ENCODE assay signal across 1 cellular context in the genomic region with DNA sequence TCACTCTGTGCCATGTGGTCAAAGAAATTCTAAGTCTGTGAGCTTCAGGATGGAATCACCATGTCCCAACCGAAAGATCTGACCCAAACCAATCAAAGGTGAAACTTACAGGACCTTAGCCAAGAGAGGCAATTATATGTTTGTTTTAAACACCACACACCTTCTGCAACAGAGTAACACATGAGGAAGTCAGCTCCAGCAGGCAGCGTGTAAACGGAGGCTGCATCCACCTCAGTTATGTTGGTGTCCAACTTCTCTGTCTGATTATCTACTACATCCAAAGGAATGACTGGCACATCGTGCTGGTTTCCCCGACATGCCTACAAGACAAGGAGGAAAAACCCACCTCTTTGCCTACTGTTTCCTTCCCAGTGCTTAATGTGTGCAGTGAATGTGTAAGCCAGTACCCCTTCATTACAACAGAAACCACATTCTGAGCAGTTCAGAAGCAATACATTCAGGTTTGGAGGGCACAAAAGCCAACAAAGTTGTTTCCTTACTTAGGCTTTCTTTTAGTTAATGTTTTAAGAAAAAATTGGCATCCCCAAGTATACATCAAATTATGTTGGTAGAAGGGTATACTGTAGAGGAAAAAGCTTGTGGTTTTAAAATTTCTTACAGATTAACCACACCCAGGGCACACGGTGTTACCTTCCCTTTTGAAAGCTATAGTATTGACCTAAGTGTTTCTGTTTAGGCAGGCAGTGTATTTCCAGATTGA.
TF ChIP-seq lines count a peak whose summit lies in the region.

No MANE protein-coding gene starts in this region.

TF ChIP-seq in WTC11, 78 proteins besides CTCF, POLR2A, EP300 and RAD21 (continued from another document):
- no peak for TF ChIP-seq ZNF423 (CRISPR knock-in tag; IDR thresholded peaks at IDR 0.05)
- no peak for TF ChIP-seq IRF2 (CRISPR knock-in tag; IDR thresholded peaks at IDR 0.05; ENCODE audit: borderline replicate concordance, low read depth)
- no peak for TF ChIP-seq ATF1 (CRISPR knock-in tag; IDR thresholded peaks at IDR 0.05)
- TF ChIP-seq EMX1 (CRISPR knock-in tag; IDR thresholded peaks at IDR 0.05), result no peak
- no peak for TF ChIP-seq SOX15 (CRISPR knock-in tag; IDR thresholded peaks at IDR 0.05)
- no peak for TF ChIP-seq NR3C1 (CRISPR knock-in tag; conservative IDR thresholded peaks at IDR 0.05; ENCODE audit: low read depth)
- TF ChIP-seq JUN (CRISPR knock-in tag; IDR thresholded peaks at IDR 0.05), result no peak
- TF ChIP-seq, protein P1, sequence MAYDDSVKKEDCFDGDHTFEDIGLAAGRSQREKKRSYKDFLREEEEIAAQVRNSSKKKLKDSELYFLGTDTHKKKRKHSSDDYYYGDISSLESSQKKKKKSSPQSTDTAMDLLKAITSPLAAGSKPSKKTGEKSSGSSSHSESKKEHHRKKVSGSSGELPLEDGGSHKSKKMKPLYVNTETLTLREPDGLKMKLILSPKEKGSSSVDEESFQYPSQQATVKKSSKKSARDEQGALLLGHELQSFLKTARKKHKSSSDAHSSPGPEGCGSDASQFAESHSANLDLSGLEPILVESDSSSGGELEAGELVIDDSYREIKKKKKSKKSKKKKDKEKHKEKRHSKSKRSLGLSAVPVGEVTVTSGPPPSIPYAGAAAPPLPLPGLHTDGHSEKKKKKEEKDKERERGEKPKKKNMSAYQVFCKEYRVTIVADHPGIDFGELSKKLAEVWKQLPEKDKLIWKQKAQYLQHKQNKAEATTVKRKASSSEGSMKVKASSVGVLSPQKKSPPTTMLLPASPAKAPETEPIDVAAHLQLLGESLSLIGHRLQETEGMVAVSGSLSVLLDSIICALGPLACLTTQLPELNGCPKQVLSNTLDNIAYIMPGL (CRISPR knock-in tag; IDR thresholded peaks at IDR 0.05), result no peak
- no peak for TF ChIP-seq TCF7 (CRISPR knock-in tag; IDR thresholded peaks at IDR 0.05; ENCODE audit: low read depth)
- TF ChIP-seq OVOL2 (CRISPR knock-in tag; IDR thresholded peaks at IDR 0.05; ENCODE audit: borderline replicate concordance), result no peak
TF ChIP-seq in WTC11: peak in this region for 0.
